In the genomic region with DNA sequence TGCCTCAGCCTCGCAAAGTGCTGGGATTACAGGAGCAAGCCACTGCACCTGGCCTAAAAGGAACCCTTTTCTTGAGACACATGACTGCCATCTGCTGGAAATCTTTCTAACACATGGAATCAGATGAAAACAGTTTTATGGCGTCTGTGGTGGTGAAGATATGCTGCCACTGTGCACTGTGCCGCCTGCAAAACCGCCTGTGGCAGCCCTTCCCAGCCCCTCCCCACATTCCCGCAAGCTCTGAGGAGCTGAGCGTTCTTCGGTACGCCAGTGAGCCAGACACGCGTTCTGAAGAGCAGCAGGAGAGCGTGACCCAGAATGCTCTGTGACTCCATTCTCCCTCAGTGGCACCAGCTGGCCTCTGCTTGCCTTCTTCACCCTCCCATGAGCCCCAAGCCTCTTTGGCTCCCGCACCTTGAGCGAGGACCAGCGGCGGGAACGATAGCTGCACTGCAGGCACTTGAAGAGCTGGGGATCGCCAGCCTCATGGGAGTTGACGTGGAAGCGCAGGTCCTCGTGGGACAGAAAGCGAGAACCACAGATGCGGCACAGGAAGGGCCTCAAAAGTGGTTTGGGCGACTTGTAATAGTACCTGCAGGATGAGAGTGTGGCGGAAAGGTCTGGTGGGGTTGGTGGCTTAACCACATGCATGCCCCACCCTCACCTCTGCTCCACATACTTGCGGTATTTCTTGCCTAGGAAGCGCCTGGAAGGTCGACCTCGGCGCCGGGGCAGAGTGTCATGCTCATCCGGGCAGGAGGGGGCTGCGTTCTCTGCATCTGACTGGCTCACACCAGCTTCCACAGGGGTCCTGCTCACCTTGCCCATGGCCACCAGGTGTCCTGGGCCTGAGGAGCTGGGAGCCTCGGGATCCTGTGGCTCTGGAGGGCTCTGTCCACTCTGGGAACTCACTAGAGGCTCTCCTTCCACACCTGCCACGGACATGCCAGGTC, we compare ENCODE assay signal across 8 cellular contexts. TPM values are rescaled to one million over a fixed set of nuclear protein-coding genes. Genes with fewer than 3 reads are reported as not detected.
DNase-seq lines count a peak whose midpoint lies in the region; ATAC-seq and TF ChIP-seq lines count a peak whose summit lies in the region.

No MANE protein-coding gene starts in this region.

- intact Hi-C loops in activated CD4-positive, alpha-beta T cell treated with anti-CD3 and anti-CD28 coated beads for 36 hours (cut with DNase I, micrococcal nuclease), result loop anchor here (1.0 to 2.0 kb wide), 3 partner anchors 139 to 165 kb away; no protein-coding TSS in a partner anchor

- H2BK15ac ChIP-seq in mesenchymal stem cell (ENCODE audit: low read depth, poor library complexity, severe bottlenecking), result no peak overlapping the region

- H2AFZ ChIP-seq in mesenchymal stem cell (ENCODE audit: low read depth, low read length), result no peak overlapping the region

- DNase-seq in activated CD4-positive, alpha-beta T cell treated with anti-CD3 and anti-CD28 coated beads for 36 hours, result no peak
- no peak for DNase-seq in activated CD4-positive, alpha-beta T cell treated with anti-CD3 and anti-CD28 coated beads for 1 hour
- DNase-seq in NCI-H146 (lab: John Stamatoyannopoulos, UW) (peak; percentile 67), astrocyte of the spinal cord (ENCODE audit: low read depth, low spot score) (peak; percentile 45), mesenchymal stem cell (peak; percentile 47)
- no peak for DNase-seq in stimulated activated naive CD8-positive, alpha-beta T cell treated with anti-CD3 and anti-CD28 coated beads, Interleukin-15, amount 100 ng/mL, for 72 hours
- no peak for DNase-seq in activated CD4-positive, CD25-positive, alpha-beta regulatory T cell (lab: John Stamatoyannopoulos, UW)

- peaks cover 10% of the 10 kb centered on the region for H3K4me1 ChIP-seq in mesenchymal stem cell (ENCODE audit: control insufficient read depth, insufficient read depth, low read depth, low read length)

- no peak overlapping the region for H3K18ac ChIP-seq in mesenchymal stem cell (ENCODE audit: low read depth in 1 of 2, low read length in 2 of 2)

- H3K23ac ChIP-seq in mesenchymal stem cell (ENCODE audit: low read length in 2 of 2), result no peak overlapping the region

- H3K36me3 Mint-ChIP-seq in activated CD4-positive, alpha-beta T cell treated with anti-CD3 and anti-CD28 coated beads for 36 hours (ENCODE audit: low read depth), result peaks cover 69% of the 10 kb centered on the region

- CTCF ChIA-PET in activated CD4-positive, alpha-beta T cell treated with anti-CD3 and anti-CD28 coated beads for 36 hours (lab: Charles Lee), result interaction anchor here (0.7 to 1.3 kb wide), 4 partner anchors 135 to 165 kb away, joined by 3 to 6 read pairs (median 4); no protein-coding TSS in a partner anchor

- H3K4me2 ChIP-seq in mesenchymal stem cell (ENCODE audit: low read length, poor library complexity, severe bottlenecking), result no peak overlapping the region

- H3K4me1 Mint-ChIP-seq in activated CD4-positive, alpha-beta T cell treated with anti-CD3 and anti-CD28 coated beads for 36 hours, result peaks cover 7% of the 10 kb centered on the region
- H3K4me1 Mint-ChIP-seq in stimulated activated naive CD8-positive, alpha-beta T cell treated with anti-CD3 and anti-CD28 coated beads, Interleukin-15, amount 100 ng/mL, for 72 hours, result peaks cover 5% of the 10 kb centered on the region

- H2AK5ac ChIP-seq in mesenchymal stem cell (ENCODE audit: low read length, severe bottlenecking), result no peak overlapping the region

- WGBS in mesenchymal stem cell, result 95% methylated on average over 32 of the region's 34 CpGs

- no peak overlapping the region for H3K27ac ChIP-seq in mesenchymal stem cell (ENCODE audit: low read length, poor library complexity, severe bottlenecking)

- H2BK5ac ChIP-seq in mesenchymal stem cell (ENCODE audit: low read depth, low read length, poor library complexity, severe bottlenecking), result no peak overlapping the region

- no peak overlapping the region for H2BK120ac ChIP-seq in mesenchymal stem cell (ENCODE audit: low read depth, low read length)

- peak; percentile 37 for ATAC-seq in activated CD4-positive, alpha-beta T cell treated with anti-CD3 and anti-CD28 coated beads for 36 hours
- ATAC-seq in HG02623 (IDR thresholded peaks at IDR 0.05; ENCODE audit: unreplicated experiment), result no peak
- no peak for ATAC-seq in stimulated activated naive CD8-positive, alpha-beta T cell treated with anti-CD3 and anti-CD28 coated beads, Interleukin-15, amount 100 ng/mL, for 72 hours

- H3K27me3 ChIP-seq in mesenchymal stem cell (ENCODE audit: control insufficient read depth in 1 of 2, insufficient read depth in 1 of 2, low read length in 2 of 2), result no peaks in the 10 kb centered on the region

- H3K36me3 ChIP-seq in mesenchymal stem cell (ENCODE audit: control insufficient read depth in 1 of 2, insufficient read depth in 2 of 2, low read depth in 1 of 2, low read length in 2 of 2), result peaks cover 87 to 94% of the 10 kb centered on the region in 2 experiments

- no peak overlapping the region for H3K9ac ChIP-seq in mesenchymal stem cell (ENCODE audit: low read length)

- no peak overlapping the region for H3K4ac ChIP-seq in mesenchymal stem cell (ENCODE audit: low read depth in 1 of 2, low read length in 2 of 2)

- H3K4me3 ChIP-seq in astrocyte of the spinal cord (ENCODE audit: low read depth, low read length) (no peak overlapping the region), mesenchymal stem cell (ENCODE audit: insufficient read depth in 1 of 2, low read depth in 1 of 2, low read length in 2 of 2) (no peak overlapping the region)

- peaks cover 48% of the 10 kb centered on the region for H3K79me1 ChIP-seq in mesenchymal stem cell (replicated peaks; ENCODE audit: low read length, poor library complexity, severe bottlenecking)

- no peaks in the 10 kb centered on the region for H3K9me3 ChIP-seq in mesenchymal stem cell (ENCODE audit: control insufficient read depth, low read length)

- H4K8ac ChIP-seq in mesenchymal stem cell (ENCODE audit: low read length), result no peak overlapping the region

- no peaks in the 10 kb centered on the region for H3K9me3 Mint-ChIP-seq in activated CD4-positive, alpha-beta T cell treated with anti-CD3 and anti-CD28 coated beads for 36 hours (ENCODE audit: low read depth)
- no peaks in the 10 kb centered on the region for H3K9me3 Mint-ChIP-seq in stimulated activated naive CD8-positive, alpha-beta T cell treated with anti-CD3 and anti-CD28 coated beads, Interleukin-15, amount 100 ng/mL, for 72 hours

- H3K4me3 Mint-ChIP-seq in activated CD4-positive, alpha-beta T cell treated with anti-CD3 and anti-CD28 coated beads for 36 hours, result no peak overlapping the region
- no peak overlapping the region for H3K4me3 Mint-ChIP-seq in stimulated activated naive CD8-positive, alpha-beta T cell treated with anti-CD3 and anti-CD28 coated beads, Interleukin-15, amount 100 ng/mL, for 72 hours

- no peak overlapping the region for H2BK12ac ChIP-seq in mesenchymal stem cell (ENCODE audit: low read length in 2 of 2)

- peak; percentile 26 for TF ChIP-seq CTCF in astrocyte of the spinal cord (IDR thresholded peaks at IDR 0.05; ENCODE audit: low read depth, low read length)

- H3K27ac Mint-ChIP-seq in activated CD4-positive, alpha-beta T cell treated with anti-CD3 and anti-CD28 coated beads for 36 hours, result no peak overlapping the region
- no peak overlapping the region for H3K27ac Mint-ChIP-seq in stimulated activated naive CD8-positive, alpha-beta T cell treated with anti-CD3 and anti-CD28 coated beads, Interleukin-15, amount 100 ng/mL, for 72 hours

- POLR2A ChIA-PET in activated CD4-positive, alpha-beta T cell treated with anti-CD3 and anti-CD28 coated beads for 36 hours (lab: Charles Lee), result no interaction called here

- no peak overlapping the region for H3K14ac ChIP-seq in mesenchymal stem cell (ENCODE audit: low read length in 2 of 2)

- in situ Hi-C loops in astrocyte of the spinal cord (cut with HindIII; ENCODE audit: low sequenced_read_pairs), result no loop called here

- H4K91ac ChIP-seq in mesenchymal stem cell (ENCODE audit: low read length), result no peak overlapping the region

- H3K27me3 Mint-ChIP-seq in activated CD4-positive, alpha-beta T cell treated with anti-CD3 and anti-CD28 coated beads for 36 hours, result no peaks in the 10 kb centered on the region
- no peaks in the 10 kb centered on the region for H3K27me3 Mint-ChIP-seq in stimulated activated naive CD8-positive, alpha-beta T cell treated with anti-CD3 and anti-CD28 coated beads, Interleukin-15, amount 100 ng/mL, for 72 hours

RNA-seq across cellular contexts. Expression of a gene that starts 8.7 kb away (rescaled TPM):
- 10 to 100 TPM; 27.4 to 28.9 TPM for total RNA-seq in activated CD4-positive, alpha-beta T cell treated with anti-CD3 and anti-CD28 coated beads for 36 hours
- polyA plus RNA-seq in mesenchymal stem cell (2013, experiment 1 of 2), result 9.5 TPM
- 9.3 TPM for polyA plus RNA-seq in mesenchymal stem cell (2013, experiment 2 of 2)

RNA-seq across cellular contexts. Expression of a gene that starts 28.9 kb away (rescaled TPM):
- 10 to 100 TPM; 24.0 to 27.4 TPM for total RNA-seq in activated CD4-positive, alpha-beta T cell treated with anti-CD3 and anti-CD28 coated beads for 36 hours
- polyA plus RNA-seq in mesenchymal stem cell (2013, experiment 1 of 2), result 16.7 TPM
- polyA plus RNA-seq in mesenchymal stem cell (2013, experiment 2 of 2), result 17.3 TPM

RNA-seq across cellular contexts. Expression of a gene that starts 45.4 kb away (rescaled TPM):
- not detected for total RNA-seq in activated CD4-positive, alpha-beta T cell treated with anti-CD3 and anti-CD28 coated beads for 36 hours
- not detected for polyA plus RNA-seq in mesenchymal stem cell (2013, experiment 1 of 2)
- not detected for polyA plus RNA-seq in mesenchymal stem cell (2013, experiment 2 of 2)

RNA-seq across cellular contexts. Expression of a gene that starts 51.4 kb away (rescaled TPM):
- total RNA-seq in activated CD4-positive, alpha-beta T cell treated with anti-CD3 and anti-CD28 coated beads for 36 hours, result 1 to 10 TPM; 5.6 to 7.0 TPM
- polyA plus RNA-seq in mesenchymal stem cell (2013, experiment 1 of 2), result 175 TPM
- polyA plus RNA-seq in mesenchymal stem cell (2013, experiment 2 of 2), result 164 TPM

Comparison
In these comparisons a context has a peak if more than half of its experiments do, and no peak if none do; other contexts are left out.
1. DNase-seq: peak in NCI-H146 (single experiment), astrocyte of the spinal cord (single experiment) and mesenchymal stem cell (single experiment); none in activated CD4-positive, alpha-beta T cell treated with anti-CD3 and anti-CD28 coated beads for 36 hours (single experiment), activated CD4-positive, alpha-beta T cell treated with anti-CD3 and anti-CD28 coated beads for 1 hour (single experiment), stimulated activated naive CD8-positive, alpha-beta T cell treated with anti-CD3 and anti-CD28 coated beads, Interleukin-15, amount 100 ng/mL, for 72 hours (0 of 2) and activated CD4-positive, CD25-positive, alpha-beta regulatory T cell (0 of 4).